ENCODE assay signal across 8 cellular contexts in genomic region chrX:102155806-102156179, GRCh38. TPM values are rescaled to one million over a fixed set of nuclear protein-coding genes. Genes with fewer than 3 reads are reported as not detected.
DNase-seq lines count a peak whose midpoint lies in the region; ATAC-seq and TF ChIP-seq lines count a peak whose summit lies in the region.

Gene BEX5 (minus strand): TSS chrX:102155977. CDS start chrX:102154265, 1,712 bp downstream.

- POLR2A ChIA-PET in naive thymus-derived CD8-positive, alpha-beta T cell (lab: Charles Lee): interaction anchor here (1.7 kb wide), 1 partner anchor 224 kb away, joined by 8 read pairs; the partner anchor contains the start of gene ZMAT1

- H3K4me3 ChIP-seq in esophagus muscularis mucosa (peak within 1 kb of the TSS; percentile 35 to 59 (median 46)), testis (peak within 1 kb of the TSS; percentile 29 to 56)

- peaks cover 0 to 11% (median 5%) of the 10 kb centered on the region in 4 donors for H3K4me1 ChIP-seq in esophagus muscularis mucosa
- H3K4me1 ChIP-seq in testis: no peaks in the 10 kb centered on the region

- H3K27ac Mint-ChIP-seq in naive thymus-derived CD8-positive, alpha-beta T cell: peak within 1 kb of the TSS; percentile 79 to 99 (median 98)

- H3K9me3 ChIP-seq in esophagus muscularis mucosa (no peaks in the 10 kb centered on the region), testis (no peaks in the 10 kb centered on the region)

- peak within 1 kb of the TSS; percentile 92 to 99 (median 98) for H3K4me3 Mint-ChIP-seq in naive thymus-derived CD8-positive, alpha-beta T cell

- H3K36me3 ChIP-seq in esophagus muscularis mucosa (no peaks in the 10 kb centered on the region), testis (ENCODE audit: low read depth, missing control alignments) (no peaks in the 10 kb centered on the region)

- H3K9me3 Mint-ChIP-seq in naive thymus-derived CD8-positive, alpha-beta T cell: no peaks in the 10 kb centered on the region

- intact Hi-C loops in esophagus muscularis mucosa (cut with DNase I): no loop called here
- intact Hi-C loops in testis (cut with DNase I; ENCODE audit: low total_unique reads): no loop called here

- H3K27me3 ChIP-seq in esophagus muscularis mucosa (peaks cover 0 to 9% (median 0%) of the 10 kb centered on the region in 4 donors), testis (no peaks in the 10 kb centered on the region)

- H3K27me3 Mint-ChIP-seq in naive thymus-derived CD8-positive, alpha-beta T cell: peaks cover 0 to 6% (median 2%) of the 10 kb centered on the region in 5 donors

- no peak for TF ChIP-seq EP300 in esophagus muscularis mucosa (IDR thresholded peaks at IDR 0.05)

- peak within 1 kb of the TSS in 1 of 4 donors; percentile 51 for H3K27ac ChIP-seq in esophagus muscularis mucosa (replicated peaks in 1 of 4)
- peak within 1 kb of the TSS in 1 of 2 donors; percentile 50 for H3K27ac ChIP-seq in testis

- no peak for TF ChIP-seq POLR2A in esophagus muscularis mucosa (IDR thresholded peaks at IDR 0.05; ENCODE audit: low read depth)
- TF ChIP-seq POLR2A in testis (IDR thresholded peaks at IDR 0.05): no peak

- 23% methylated on average over 15 of the region's 15 CpGs for WGBS in esophagus muscularis mucosa
- 0% methylated on average over 6 to 13 of the region's 15 CpGs for WGBS in testis, 2 donors

- DNase-seq in NCI-H510A (lab: John Stamatoyannopoulos, UW) (peak; percentile 54), esophagus muscularis mucosa (ENCODE audit: extremely low spot score) (no peak), testis (peak; percentile 82), amniotic stem cell (lab: John Stamatoyannopoulos, UW) (no peak)
- peak; percentile 58 for DNase-seq in activated T-cell treated with anti-CD3 and anti-CD28 coated beads, Interleukin-2, amount 50 U/mL, for 1 hour
- DNase-seq in naive thymus-derived CD8-positive, alpha-beta T cell: peak; percentile 11 to 78 (median 56)

- peaks cover 0 to 5% (median 4%) of the 10 kb centered on the region in 3 donors for H3K36me3 Mint-ChIP-seq in naive thymus-derived CD8-positive, alpha-beta T cell

- peak; percentile 96 for ATAC-seq in GM18519 (IDR thresholded peaks at IDR 0.05; ENCODE audit: low FRiP score, unreplicated experiment)
- ATAC-seq in HG03039 (IDR thresholded peaks at IDR 0.05; ENCODE audit: unreplicated experiment): peak; percentile 98
- ATAC-seq in naive thymus-derived CD8-positive, alpha-beta T cell: peak; percentile 93 to 95

- H3K4me1 Mint-ChIP-seq in naive thymus-derived CD8-positive, alpha-beta T cell: peaks cover 8 to 19% (median 15%) of the 10 kb centered on the region in 4 donors

- no peak for TF ChIP-seq CTCF in esophagus muscularis mucosa (IDR thresholded peaks at IDR 0.05)
- TF ChIP-seq CTCF in testis (IDR thresholded peaks at IDR 0.05): no peak

RNA-seq across cellular contexts. Expression of gene BEX5, which starts in this region (rescaled TPM):
- 1 to 10 TPM in 3 of 4 donors, under 1 TPM in 1; 0.83 to 2.5 (median 2.1) TPM for total RNA-seq in esophagus muscularis mucosa
- total RNA-seq in naive thymus-derived CD8-positive, alpha-beta T cell: 1 to 10 TPM; 4.9 to 9.2 TPM
- 10 to 100 TPM in 1 of 3 donors, 1 to 10 TPM in 2; 9.6 to 11.1 (median 9.9) TPM for polyA plus RNA-seq in naive thymus-derived CD8-positive, alpha-beta T cell
- total RNA-seq in testis: 10 to 100 TPM; 20.7 to 29.4 TPM
- 18.6 TPM for polyA plus RNA-seq in testis (ENCODE audit: insufficient read depth, low read depth, low replicate concordance)

Comparison
In these comparisons a context has a peak if more than half of its experiments do, and no peak if none do; other contexts are left out.
1. DNase-seq: peak in NCI-H510A (single experiment), activated T-cell treated with anti-CD3 and anti-CD28 coated beads, Interleukin-2, amount 50 U/mL, for 1 hour (single experiment), naive thymus-derived CD8-positive, alpha-beta T cell (10 of 10) and testis (single experiment); none in esophagus muscularis mucosa (single experiment) and amniotic stem cell (single experiment).
2. Peak in every context shown above with its lines, with median percentiles within 50 percentile points of each other: ATAC-seq.